In genomic region chr16:68084504-68085258, GRCh38 we compare ENCODE assay signal across 8 cellular contexts. TPM values are rescaled to one million over a fixed set of nuclear protein-coding genes. Genes with fewer than 3 reads are reported as not detected.
A peak's percentile ranks its signal among the peaks of the same experiment; 100 is the strongest.
DNase-seq lines count a peak whose midpoint lies in the region; ATAC-seq and TF ChIP-seq lines count a peak whose summit lies in the region.

No MANE protein-coding gene starts in this region.

- DNase-seq in NCI-H2171 treated with DMSO at 0.1 percent for 48 hours (lab: John Stamatoyannopoulos, UW) (peak; percentile 97), cerebellum (ENCODE audit: low spot score) (peak; percentile 91), kidney glomerular epithelial cell (lab: John Stamatoyannopoulos, UW) (peak; percentile 50)
- peak; percentile 71 for DNase-seq in activated CD4-positive, alpha-beta T cell treated with anti-CD3 and anti-CD28 coated beads for 1 hour
- DNase-seq in stimulated activated CD4-positive, alpha-beta T cell treated with anti-CD3 and anti-CD28 coated beads, Interleukin-1b, Interleukin-23, amount 100 ng/mL, for 1 hour (ENCODE audit: low read depth in 2 of 2): peak; percentile 44 to 66

- H3K27ac ChIP-seq in 22Rv1: peak overlapping the region; percentile 95

- ATAC-seq in GM18520 (IDR thresholded peaks at IDR 0.05; ENCODE audit: unreplicated experiment) (peak; percentile 52), HG03060 (IDR thresholded peaks at IDR 0.05; ENCODE audit: low read depth, unreplicated experiment) (peak; percentile 33)

- TF ChIP-seq CTCF in 22Rv1 (IDR thresholded peaks at IDR 0.05): no peak

RNA-seq across cellular contexts. Expression of gene NFATC3, which starts 0.5 kb away (rescaled TPM):
- total RNA-seq in cerebellum: 21.1 TPM

Comparison
In these comparisons a context has a peak if more than half of its experiments do, and no peak if none do; other contexts are left out.
1. Peak in every context shown above with its lines: DNase-seq, ATAC-seq and H3K27ac ChIP-seq.